Comparison of ENCODE assay signal across 7 cellular contexts in the genomic region with DNA sequence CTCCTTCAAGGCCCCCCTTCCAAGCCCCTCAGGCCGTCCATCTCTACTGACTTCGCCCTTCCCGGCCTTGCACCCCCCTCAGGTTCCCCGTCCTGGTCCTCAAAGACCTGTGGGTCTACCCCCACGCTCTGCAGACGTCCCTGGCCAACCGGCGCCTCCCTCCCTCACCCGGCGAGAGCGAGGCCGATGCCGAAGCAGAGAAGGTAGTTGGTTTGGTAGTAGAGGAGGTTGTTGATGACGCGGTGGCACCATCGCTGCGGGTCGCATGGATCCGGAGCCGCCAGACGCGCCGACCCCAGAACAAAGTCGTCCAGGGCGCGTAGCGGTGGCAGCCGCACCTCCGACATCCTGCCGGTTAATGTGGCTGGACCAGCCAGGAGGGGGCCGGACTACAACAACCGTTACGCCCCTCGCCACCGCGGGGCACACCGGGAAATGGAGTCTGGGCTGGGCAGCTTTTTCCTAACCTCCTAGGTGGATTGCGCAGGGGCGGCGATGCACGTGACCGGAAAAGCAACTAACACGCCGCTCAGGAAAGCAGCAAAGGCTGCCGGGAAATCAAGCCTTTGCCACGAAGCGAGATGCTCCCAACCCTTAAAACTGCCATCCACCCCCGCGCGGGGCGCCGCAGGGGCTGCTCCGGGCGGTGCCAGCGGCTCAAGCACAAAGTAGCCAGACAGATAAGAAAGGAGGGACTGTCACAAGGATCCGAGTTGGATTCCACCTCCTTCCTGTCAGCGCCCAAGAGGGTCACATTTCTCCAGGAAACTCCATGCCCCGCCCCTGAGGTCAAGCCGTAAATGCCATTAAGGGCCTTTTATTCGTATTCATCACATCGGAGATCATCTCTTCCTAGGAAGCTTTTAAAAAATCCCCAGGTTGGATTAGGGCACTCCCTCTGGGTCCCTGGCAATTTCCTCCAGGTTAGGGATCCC. TPM values are rescaled to one million over a fixed set of nuclear protein-coding genes. Genes with fewer than 3 reads are reported as not detected.
DNase-seq lines count a peak whose midpoint lies in the region; ATAC-seq and TF ChIP-seq lines count a peak whose summit lies in the region.

PRAF2 (minus strand) TSS at position 362 of the 935 bp plus-strand sequence; CDS start at position 347, 15 bp downstream.

- intact Hi-C loops in activated CD4-positive, alpha-beta memory T cell treated with anti-CD3 and anti-CD28 coated beads for 36 hours (cut with micrococcal nuclease): loop anchor here (2.0 kb wide), 1 partner anchor 27 kb away; no protein-coding TSS in a partner anchor
- intact Hi-C loops in left lung (cut with DNase I): no loop called here

- POLR2A ChIA-PET in activated CD4-positive, alpha-beta memory T cell treated with anti-CD3 and anti-CD28 coated beads for 36 hours (lab: Charles Lee): no interaction called here

- H3K4me3 ChIP-seq in left lung: peak within 1 kb of the TSS; percentile 35 to 58

- no peaks in the 10 kb centered on the region for H3K9me3 ChIP-seq in left lung

- H3K27ac Mint-ChIP-seq in activated CD4-positive, alpha-beta memory T cell treated with anti-CD3 and anti-CD28 coated beads for 36 hours: peak within 1 kb of the TSS; percentile 66

- no peaks in the 10 kb centered on the region for H3K9me3 Mint-ChIP-seq in activated CD4-positive, alpha-beta memory T cell treated with anti-CD3 and anti-CD28 coated beads for 36 hours

- peak; percentile 52 for DNase-seq in NCI-H524 treated with DMSO at 0.1 percent for 48 hours (lab: John Stamatoyannopoulos, UW)
- peak; percentile 94 for DNase-seq in activated CD4-positive, alpha-beta memory T cell treated with anti-CD3 and anti-CD28 coated beads for 36 hours
- peak; percentile 91 for DNase-seq in dermis blood vessel endothelial cell
- peak; percentile 94 to 96 for DNase-seq in left lung
- DNase-seq in stimulated activated CD4-positive, alpha-beta T cell treated with anti-CD3 and anti-CD28 coated beads, Interleukin-2, amount 100 ng/mL, for 4 hours (ENCODE audit: low read depth): peak; percentile 87

- no peaks in the 10 kb centered on the region for H3K27me3 Mint-ChIP-seq in activated CD4-positive, alpha-beta memory T cell treated with anti-CD3 and anti-CD28 coated beads for 36 hours

- no peak for TF ChIP-seq CTCF in left lung (IDR thresholded peaks at IDR 0.05)

- H3K27me3 ChIP-seq in left lung: no peaks in the 10 kb centered on the region

- CTCF ChIA-PET in activated CD4-positive, alpha-beta memory T cell treated with anti-CD3 and anti-CD28 coated beads for 36 hours (lab: Charles Lee): no interaction called here

- peak within 1 kb of the TSS; percentile 53 to 78 for H3K27ac ChIP-seq in left lung

- H3K4me3 Mint-ChIP-seq in activated CD4-positive, alpha-beta memory T cell treated with anti-CD3 and anti-CD28 coated beads for 36 hours: peak within 1 kb of the TSS; percentile 77

- peaks cover 0 to 8% of the 10 kb centered on the region in 2 donors for H3K4me1 ChIP-seq in left lung

- ATAC-seq in GM18861 (IDR thresholded peaks at IDR 0.05; ENCODE audit: unreplicated experiment) (peak; percentile 60), HG03175 (IDR thresholded peaks at IDR 0.05; ENCODE audit: unreplicated experiment) (peak; percentile 89), left lung (peak; percentile 89)

- H3K36me3 Mint-ChIP-seq in activated CD4-positive, alpha-beta memory T cell treated with anti-CD3 and anti-CD28 coated beads for 36 hours: peaks cover 5% of the 10 kb centered on the region

- H3K36me3 ChIP-seq in left lung: peaks cover 0 to 27% of the 10 kb centered on the region in 2 donors

- H3K4me1 Mint-ChIP-seq in activated CD4-positive, alpha-beta memory T cell treated with anti-CD3 and anti-CD28 coated beads for 36 hours (ENCODE audit: low read depth): peaks cover 14% of the 10 kb centered on the region

RNA-seq across cellular contexts. Expression of gene PRAF2, which starts in this region (rescaled TPM):
- 10 to 100 TPM; 13.2 TPM for total RNA-seq in activated CD4-positive, alpha-beta memory T cell treated with anti-CD3 and anti-CD28 coated beads for 36 hours
- 2.7 and 5.5 TPM in 2 replicates for total RNA-seq in dermis blood vessel endothelial cell
- total RNA-seq in left lung: 10 to 100 TPM; 37.3 to 40.0 TPM

Comparison
In these comparisons a context has a peak if more than half of its experiments do, and no peak if none do; other contexts are left out.
1. Peak in every context shown above with its lines: DNase-seq, ATAC-seq, H3K4me3 ChIP-seq and H3K27ac ChIP-seq.